17 cellular contexts compared by ENCODE assay signal in the genomic region with DNA sequence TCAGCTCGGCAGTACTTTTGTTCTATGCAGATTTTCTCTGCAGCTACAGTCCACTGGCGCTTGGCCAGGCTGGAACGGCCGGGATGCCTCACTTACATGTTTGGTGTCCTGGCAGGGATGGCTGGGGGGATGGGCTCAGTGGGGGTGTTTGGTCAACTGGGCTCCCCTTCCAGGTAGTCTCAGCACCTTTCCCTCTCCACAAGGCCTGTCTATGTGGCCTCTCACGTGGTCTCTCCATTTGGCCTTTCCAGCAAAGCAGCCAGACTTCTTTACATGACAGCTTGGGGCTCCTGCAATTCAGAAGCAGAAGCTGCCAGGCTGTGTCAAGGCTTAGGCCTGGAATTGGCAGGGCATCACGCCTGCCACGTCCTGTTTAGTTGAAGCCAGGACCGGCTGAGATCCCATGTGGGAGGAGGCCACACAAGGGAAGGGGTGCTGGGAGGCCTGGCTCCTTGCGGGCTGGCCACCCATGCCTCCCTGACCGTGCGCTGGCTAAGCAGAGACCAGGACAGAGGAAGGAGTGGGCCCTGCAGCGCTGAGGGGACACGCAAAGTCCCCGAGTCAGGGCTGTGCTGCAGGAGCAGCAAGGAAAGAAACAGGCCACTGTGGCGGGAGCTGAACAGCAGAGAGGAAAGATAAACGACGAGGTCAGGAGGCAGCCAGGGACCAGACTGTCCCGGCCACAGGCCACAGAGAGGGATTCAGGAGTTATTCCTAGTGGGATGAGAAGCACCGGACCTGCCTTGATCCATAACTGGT. TPM values are rescaled to one million over a fixed set of nuclear protein-coding genes. Genes with fewer than 3 reads are reported as not detected.
DNase-seq lines count a peak whose midpoint lies in the region; ATAC-seq and TF ChIP-seq lines count a peak whose summit lies in the region.
"Had no signal": no experiment of that assay in that cellular context is flagged by ENCODE, and none has a peak within 500 bp of the region (broad histone marks: within the 10 kb centered on the region; RNA-seq: fewer than 3 reads in every experiment).

No MANE protein-coding gene starts in this region.

- H3K4me1 ChIP-seq in right cardiac atrium (ENCODE audit: control insufficient read depth, insufficient read depth, low read length): no peaks in the 10 kb centered on the region
- H3K4me1 ChIP-seq: ascending aorta had no signal

- H3K36me3 Mint-ChIP-seq in brain: no peaks in the 10 kb centered on the region

- in situ Hi-C loops in G401 (cut with HindIII; ENCODE audit: low sequenced_read_pairs): no loop called here

- peak overlapping the region in 1 of 5 experiments; percentile 39 for H3K4me3 Mint-ChIP-seq in brain
- H3K4me3 Mint-ChIP-seq: activated T-helper 1 cell treated with anti-CD3 and anti-CD28 coated beads, Interleukin-12 subunit alpha, Interleukin-12 subunit beta, Interleukin-2, Interleukin-4 antibody, amounts not matched to agents 30 ng/mL and 10 ng/mL and 1 ng/mL, durations not matched to agents 14 hours and 24 hours and 36 hours; neural crest cell had no signal

- H3K9me3 ChIP-seq in right cardiac atrium (ENCODE audit: control insufficient read depth, low read length): no peaks in the 10 kb centered on the region
- H3K9me3 ChIP-seq: ascending aorta had no signal

- no peak overlapping the region for H3K27ac ChIP-seq in right cardiac atrium (ENCODE audit: low read length)
- H3K27ac ChIP-seq: ascending aorta had no signal

- peaks cover 37% of the 10 kb centered on the region for H3K4me1 Mint-ChIP-seq in brain

- intact Hi-C loops in right cardiac atrium (cut with DNase I): no loop called here

- H3K27me3 ChIP-seq in right cardiac atrium (ENCODE audit: control insufficient read depth, insufficient read depth): no peaks in the 10 kb centered on the region
- H3K27me3 ChIP-seq: ascending aorta had no signal

- H3K27me3 Mint-ChIP-seq in brain: peaks cover 7% of the 10 kb centered on the region

- H3K27ac Mint-ChIP-seq in brain: peak overlapping the region in 4 of 5 experiments; percentile 44 to 93 (median 72)
- H3K27ac Mint-ChIP-seq: activated T-helper 1 cell treated with anti-CD3 and anti-CD28 coated beads, Interleukin-12 subunit alpha, Interleukin-12 subunit beta, Interleukin-2, Interleukin-4 antibody, amounts not matched to agents 30 ng/mL and 10 ng/mL and 1 ng/mL, durations not matched to agents 14 hours and 24 hours and 36 hours had no signal

- H3K4me3 ChIP-seq in right cardiac atrium (ENCODE audit: low read length): no peak overlapping the region
- H3K4me3 ChIP-seq: ascending aorta had no signal

- H3K9me3 Mint-ChIP-seq in brain: peaks cover 0 to 11% (median 5%) of the 10 kb centered on the region in 5 experiments
- H3K9me3 Mint-ChIP-seq: activated T-helper 1 cell treated with anti-CD3 and anti-CD28 coated beads, Interleukin-12 subunit alpha, Interleukin-12 subunit beta, Interleukin-2, Interleukin-4 antibody, amounts not matched to agents 30 ng/mL and 10 ng/mL and 1 ng/mL, durations not matched to agents 14 hours and 24 hours and 36 hours had no signal

- no peak for TF ChIP-seq CTCF in brain (conservative IDR thresholded peaks at IDR 0.05)

- 39% methylated on average over 19 of the region's 19 CpGs for WGBS in right cardiac atrium

- DNase-seq in G401 (ENCODE audit: low spot score): peak; percentile 93
- DNase-seq in right cardiac atrium: peak; percentile 53 to 86 (median 84)
- peak; percentile 8 for DNase-seq in pons (ENCODE audit: low spot score)
- DNase-seq in activated CD4-positive, alpha-beta T cell treated with anti-CD3 and anti-CD28 coated beads for 4 hours: no peak
- no peak for DNase-seq in activated CD4-positive, alpha-beta T cell treated with anti-CD3 and anti-CD28 coated beads for 48 hours
- no peak for DNase-seq in middle frontal gyrus (ENCODE audit: extremely low spot score, low spot score)
- DNase-seq: activated CD4-positive, alpha-beta T cell treated with anti-CD3 and anti-CD28 coated beads, Interleukin-2, amount 50 U/mL, for 4 hours; Kasumi-1; kidney glomerular epithelial cell; NCI-H1694 treated with DMSO at 0.1 percent for 48 hours; stimulated activated CD4-positive, alpha-beta T cell treated with anti-CD3 and anti-CD28 coated beads, Interleukin-15, amount 100 ng/mL, for 24 hours had no signal

- peak; percentile 62 to 73 for ATAC-seq in right cardiac atrium
- no peak for ATAC-seq in HG02870 (IDR thresholded peaks at IDR 0.05; ENCODE audit: unreplicated experiment)

RNA-seq across cellular contexts. Expression of gene MGME1, which starts 38.9 kb away (rescaled TPM):
- total RNA-seq in G401 (2014; rRNA removed; shearing (Covaris generic)): 20.9 and 34.5 TPM in 2 replicates
- polyA plus RNA-seq in brain (ENCODE audit: insufficient read depth, low read depth, low replicate concordance): 13.5 TPM
- total RNA-seq in right cardiac atrium: 10 to 100 TPM in 3 of 4 donors, 1 to 10 TPM in 1; 9.7 to 12.0 (median 10.8) TPM
- 10.9 TPM for polyA plus RNA-seq in right cardiac atrium

RNA-seq across cellular contexts. Expression of gene SNX5, which starts 39.1 kb away (rescaled TPM):
- total RNA-seq in G401 (2014; rRNA removed; shearing (Covaris generic)): 150 and 169 TPM in 2 replicates
- polyA plus RNA-seq in brain (ENCODE audit: insufficient read depth, low read depth, low replicate concordance) (39.1 TPM), right cardiac atrium (47.8 TPM)
- 10 to 100 TPM; 46.7 to 53.9 (median 49.9) TPM for total RNA-seq in right cardiac atrium

RNA-seq across cellular contexts. Expression of gene OVOL2, which starts 50.0 kb away (rescaled TPM):
- total RNA-seq in G401 (2014; rRNA removed; shearing (Covaris generic)): not detected in 2 replicates
- polyA plus RNA-seq in brain (ENCODE audit: insufficient read depth, low read depth, low replicate concordance) (17.9 TPM), right cardiac atrium (not detected)
- not detected for total RNA-seq in right cardiac atrium
- total RNA-seq: activated T-helper 1 cell treated with anti-CD3 and anti-CD28 coated beads, Interleukin-12 subunit alpha, Interleukin-12 subunit beta, Interleukin-2, Interleukin-4 antibody, amounts not matched to agents 30 ng/mL and 10 ng/mL and 1 ng/mL, durations not matched to agents 14 hours and 24 hours and 36 hours; ascending aorta; neural crest cell; RPMI7951 had no signal

Comparison
In these comparisons a context has a peak if more than half of its experiments do, and no peak if none do; other contexts are left out.
1. DNase-seq: peak in G401 (single experiment), right cardiac atrium (3 of 3) and pons (single experiment); none in activated CD4-positive, alpha-beta T cell treated with anti-CD3 and anti-CD28 coated beads for 4 hours (0 of 2), activated CD4-positive, alpha-beta T cell treated with anti-CD3 and anti-CD28 coated beads for 48 hours (single experiment) and middle frontal gyrus (single experiment).